In genomic region chr2:1789610-1790009, GRCh38 we compare ENCODE assay signal across 2 cellular contexts.
TF ChIP-seq lines count a peak whose summit lies in the region.

No MANE protein-coding gene starts in this region.

TF ChIP-seq in IMR-90, 13 proteins besides CTCF, POLR2A, EP300 and RAD21:
- TF ChIP-seq CEBPB (IDR thresholded peaks at IDR 0.05; ENCODE audit: low read depth, low read length) (no peak), SMC3 (IDR thresholded peaks at IDR 0.05; ENCODE audit: low read depth, low read length) (no peak), CHD1 (IDR thresholded peaks at IDR 0.05; ENCODE audit: low read depth, low read length) (no peak), BHLHE40 (IDR thresholded peaks at IDR 0.05; ENCODE audit: low read depth, low read length) (no peak), MXI1 (IDR thresholded peaks at IDR 0.05; ENCODE audit: borderline replicate concordance, low read depth, low read length) (no peak), FOS (IDR thresholded peaks at IDR 0.05; ENCODE audit: low read depth, low read length) (no peak), RCOR1 (IDR thresholded peaks at IDR 0.05; ENCODE audit: insufficient replicate concordance, low read length) (no peak), NFE2L2 (IDR thresholded peaks at IDR 0.05; ENCODE audit: low read depth, low read length) (no peak), USF2 (IDR thresholded peaks at IDR 0.05; ENCODE audit: low read depth, low read length) (no peak), RFX5 (IDR thresholded peaks at IDR 0.05; ENCODE audit: low read depth, low read length) (no peak), MAFK (IDR thresholded peaks at IDR 0.05; ENCODE audit: low read depth, low read length) (no peak), MAZ (IDR thresholded peaks at IDR 0.05; ENCODE audit: borderline replicate concordance, low read depth, low read length) (no peak)
- TF ChIP-seq, protein P1, sequence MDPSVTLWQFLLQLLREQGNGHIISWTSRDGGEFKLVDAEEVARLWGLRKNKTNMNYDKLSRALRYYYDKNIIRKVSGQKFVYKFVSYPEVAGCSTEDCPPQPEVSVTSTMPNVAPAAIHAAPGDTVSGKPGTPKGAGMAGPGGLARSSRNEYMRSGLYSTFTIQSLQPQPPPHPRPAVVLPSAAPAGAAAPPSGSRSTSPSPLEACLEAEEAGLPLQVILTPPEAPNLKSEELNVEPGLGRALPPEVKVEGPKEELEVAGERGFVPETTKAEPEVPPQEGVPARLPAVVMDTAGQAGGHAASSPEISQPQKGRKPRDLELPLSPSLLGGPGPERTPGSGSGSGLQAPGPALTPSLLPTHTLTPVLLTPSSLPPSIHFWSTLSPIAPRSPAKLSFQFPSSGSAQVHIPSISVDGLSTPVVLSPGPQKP (IDR thresholded peaks at IDR 0.05; ENCODE audit: borderline replicate concordance, low read depth, low read length) = no peak

TF ChIP-seq in K562, 482 proteins besides CTCF, POLR2A, EP300 and RAD21:
- TF ChIP-seq, protein P2, sequence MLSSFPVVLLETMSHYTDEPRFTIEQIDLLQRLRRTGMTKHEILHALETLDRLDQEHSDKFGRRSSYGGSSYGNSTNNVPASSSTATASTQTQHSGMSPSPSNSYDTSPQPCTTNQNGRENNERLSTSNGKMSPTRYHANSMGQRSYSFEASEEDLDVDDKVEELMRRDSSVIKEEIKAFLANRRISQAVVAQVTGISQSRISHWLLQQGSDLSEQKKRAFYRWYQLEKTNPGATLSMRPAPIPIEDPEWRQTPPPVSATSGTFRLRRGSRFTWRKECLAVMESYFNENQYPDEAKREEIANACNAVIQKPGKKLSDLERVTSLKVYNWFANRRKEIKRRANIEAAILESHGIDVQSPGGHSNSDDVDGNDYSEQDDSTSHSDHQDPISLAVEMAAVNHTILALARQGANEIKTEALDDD (IDR thresholded peaks at IDR 0.05) = no peak
- no peak for TF ChIP-seq NCOA4 (IDR thresholded peaks at IDR 0.05; ENCODE audit: partially characterized antibody)
- no peak for TF ChIP-seq CREB1 (IDR thresholded peaks at IDR 0.05)
- no peak for TF ChIP-seq CREB1 (CRISPR knock-in tag; IDR thresholded peaks at IDR 0.05)
- TF ChIP-seq ZNF133 (CRISPR knock-in tag; IDR thresholded peaks at IDR 0.05) = no peak
- TF ChIP-seq MAFF (IDR thresholded peaks at IDR 0.05; ENCODE audit: low read length) = no peak
- TF ChIP-seq ZNF511 (CRISPR knock-in tag; IDR thresholded peaks at IDR 0.05) = no peak
- no peak for TF ChIP-seq RFX1 (IDR thresholded peaks at IDR 0.05)
- no peak for TF ChIP-seq KAT8 (IDR thresholded peaks at IDR 0.05; ENCODE audit: low read depth)
- no peak for TF ChIP-seq KAT2B (IDR thresholded peaks at IDR 0.05; ENCODE audit: low read depth, low read length)
- no peak for TF ChIP-seq JUNB (CRISPR knock-in tag; conservative IDR thresholded peaks at IDR 0.05)
- TF ChIP-seq KAT7 (CRISPR knock-in tag; IDR thresholded peaks at IDR 0.05; ENCODE audit: borderline replicate concordance) = no peak
- TF ChIP-seq BCOR (IDR thresholded peaks at IDR 0.05) = no peak
- no peak for TF ChIP-seq USF1 (CRISPR knock-in tag; IDR thresholded peaks at IDR 0.05)
- TF ChIP-seq CBFA2T3 (IDR thresholded peaks at IDR 0.05) = no peak
- TF ChIP-seq KLF10 (CRISPR knock-in tag; IDR thresholded peaks at IDR 0.05) = no peak
- no peak for TF ChIP-seq PURB (CRISPR knock-in tag; IDR thresholded peaks at IDR 0.05; ENCODE audit: low read depth)
- TF ChIP-seq HMGN3 (IDR thresholded peaks at IDR 0.05; ENCODE audit: borderline replicate concordance, extremely low read depth, insufficient read length, low read depth, low read length) = no peak
- TF ChIP-seq ZNF644 (tag; IDR thresholded peaks at IDR 0.05; ENCODE audit: low read depth) = no peak
